In genomic region chr12:66072135-66072534, GRCh38 we compare ENCODE assay signal across 12 cellular contexts.
A peak's percentile ranks its signal among the peaks of the same experiment; 100 is the strongest.
DNase-seq lines count a peak whose midpoint lies in the region; ATAC-seq and TF ChIP-seq lines count a peak whose summit lies in the region.
"Had no signal": no experiment of that assay in that cellular context is flagged by ENCODE, and none has a peak within 500 bp of the region (broad histone marks: within the 10 kb centered on the region; RNA-seq: fewer than 3 reads in every experiment).

No MANE protein-coding gene starts in this region.

- H3K4me3 ChIP-seq in neutrophil (ENCODE audit: low read depth in 1 of 2, low read length in 1 of 2): no peak overlapping the region

- no peaks in the 10 kb centered on the region for H3K9me3 ChIP-seq in neutrophil

- no peaks in the 10 kb centered on the region for H3K27me3 ChIP-seq in neutrophil

- peak; percentile 63 for ATAC-seq in GM19023 (IDR thresholded peaks at IDR 0.05; ENCODE audit: unreplicated experiment)
- peak; percentile 58 for ATAC-seq in GM21825 (IDR thresholded peaks at IDR 0.05; ENCODE audit: unreplicated experiment)
- ATAC-seq in HG03342 (IDR thresholded peaks at IDR 0.05; ENCODE audit: unreplicated experiment): peak; percentile 75
- ATAC-seq: left lobe of liver had no signal

- no peaks in the 10 kb centered on the region for H3K4me1 ChIP-seq in neutrophil (ENCODE audit: control insufficient read depth in 1 of 2, insufficient read depth in 1 of 2, low read depth in 1 of 2, low read length in 1 of 2)

- no peak for DNase-seq in SHP77 treated with DMSO at 0.1 percent for 48 hours (lab: John Stamatoyannopoulos, UW)
- no peak for DNase-seq in COR-L47 (lab: John Stamatoyannopoulos, UW)
- DNase-seq in NCI-H2081 treated with DMSO at 0.1 percent for 48 hours (lab: John Stamatoyannopoulos, UW): no peak
- DNase-seq: activated effector memory CD4-positive, alpha-beta T cell treated with Interleukin-2 at 50 U/mL for 16 hours; DND-41; nucleus accumbens; stimulated activated CD4-positive, alpha-beta T cell treated with anti-CD3 and anti-CD28 coated beads, Interleukin-2, amount 100 ng/mL, for 48 hours had no signal

- peak overlapping the region; percentile 24 for H3K27ac ChIP-seq in neutrophil

- no peak for TF ChIP-seq CTCF in neutrophil (IDR thresholded peaks at IDR 0.05)

- H3K36me3 ChIP-seq in neutrophil: no peaks in the 10 kb centered on the region
